In the genomic region with DNA sequence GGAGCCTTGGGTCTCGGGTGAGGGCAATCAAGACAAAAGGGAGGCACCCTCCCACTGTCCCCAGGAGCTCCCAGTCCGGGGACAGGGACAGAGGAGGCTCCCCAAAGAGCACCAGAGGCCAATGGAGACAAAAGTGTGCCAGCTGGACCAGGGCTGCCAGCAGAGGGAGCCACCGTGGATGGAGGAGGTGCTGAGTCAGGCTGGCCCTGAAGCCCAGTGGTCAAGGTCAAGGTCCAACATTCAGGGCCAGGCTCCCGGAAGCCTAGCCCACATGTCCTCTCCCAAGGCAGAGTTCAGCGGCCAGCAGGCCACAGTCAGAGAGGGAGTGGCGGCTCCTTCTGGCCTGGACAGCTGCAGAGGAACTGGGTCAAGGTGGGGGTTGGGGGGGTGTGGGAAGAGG, we compare ENCODE assay signal across 12 cellular contexts. TPM values are rescaled to one million over a fixed set of nuclear protein-coding genes. Genes with fewer than 3 reads are reported as not detected.
A peak's percentile ranks its signal among the peaks of the same experiment; 100 is the strongest.
DNase-seq lines count a peak whose midpoint lies in the region; ATAC-seq and TF ChIP-seq lines count a peak whose summit lies in the region.
"Had no signal": no experiment of that assay in that cellular context is flagged by ENCODE, and none has a peak within 500 bp of the region (broad histone marks: within the 10 kb centered on the region; RNA-seq: fewer than 3 reads in every experiment).

No MANE protein-coding gene starts in this region.

- no peaks in the 10 kb centered on the region for H3K27me3 ChIP-seq in IMR-90 (ENCODE audit: control insufficient read depth, insufficient read depth, low read length)

- H3K18ac ChIP-seq in IMR-90 (ENCODE audit: low read depth, low read length), result no peak overlapping the region

- BruUV-seq in IMR-90 (replicated peaks; lab: Mats Ljungman, UMichigan), result no TSS peak

- TF ChIP-seq POLR2A in IMR-90 (IDR thresholded peaks at IDR 0.05; ENCODE audit: low read depth, low read length), result no peak

- H3K23ac ChIP-seq in IMR-90 (ENCODE audit: low read depth, low read length), result no peak overlapping the region

- in situ Hi-C loops in IMR-90 (cut with MboI; ENCODE audit: low sequenced_read_pairs), result loop anchor here (5.0 kb wide), 1 partner anchor 65 kb away; a partner anchor contains a TSS

- H3K9ac ChIP-seq in IMR-90 (ENCODE audit: low read depth, low read length), result no peak overlapping the region

- H3K27me3 Mint-ChIP-seq in neural crest cell (ENCODE audit: low read depth), result peaks cover 48% of the 10 kb centered on the region

- H3K9me3 ChIP-seq in IMR-90 (ENCODE audit: control insufficient read depth, insufficient read depth, low read length), result no peaks in the 10 kb centered on the region

- TF ChIP-seq CTCF in IMR-90 (conservative IDR thresholded peaks at IDR 0.05; ENCODE audit: low read depth, low read length) (peak; percentile 41), neural crest cell (conservative IDR thresholded peaks at IDR 0.05) (peak; percentile 39)

- H3K4me3 ChIP-seq in IMR-90 (ENCODE audit: insufficient read depth, low read depth, low read length), result no peak overlapping the region

- POLR2A ChIA-PET in IMR-90 (lab: Charles Lee; ENCODE audit: unreplicated experiment), result no interaction called here

- no peak overlapping the region for H3K4me2 ChIP-seq in IMR-90 (ENCODE audit: low read depth, low read length)

- H3K56ac ChIP-seq in IMR-90 (ENCODE audit: extremely low read depth, insufficient read depth, low read length), result no peak overlapping the region

- CTCF ChIA-PET in IMR-90 (lab: Yijun Ruan, JAX), result interaction anchor here (1.7 to 3.9 kb wide), 4 partner anchors 14 to 56 kb away, joined by 6 to 16 read pairs (median 10); no protein-coding TSS in a partner anchor

- H2AK5ac ChIP-seq in IMR-90 (ENCODE audit: low read depth, low read length), result no peak overlapping the region; the same call in 1 of the 2 replicates

- intact Hi-C loops in IMR-90 (cut with micrococcal nuclease), result loop anchor here (2.0 kb wide), 1 partner anchor 25 kb away; no protein-coding TSS in a partner anchor

- peaks cover 2% of the 10 kb centered on the region; the same call in 1 of the 2 replicates for H3K4me1 ChIP-seq in IMR-90 (ENCODE audit: control insufficient read depth, insufficient read depth, low read length)

- H2AFZ ChIP-seq in IMR-90 (replicated peaks; ENCODE audit: low read length, poor library complexity), result peak overlapping the region; percentile 58

- no peaks in the 10 kb centered on the region; a peak in 1 of 4 replicates for H3K79me1 ChIP-seq in IMR-90 (ENCODE audit: low read depth in 1 of 2, low read length in 2 of 2)

- peak overlapping the region; percentile 24 for H2AK9ac ChIP-seq in IMR-90 (replicated peaks; ENCODE audit: low read depth, low read length, poor library complexity)

- H3K4me1 Mint-ChIP-seq in neural crest cell, result no peaks in the 10 kb centered on the region

- H3K9me1 ChIP-seq in IMR-90 (ENCODE audit: insufficient read depth, low read length), result peaks cover 10% of the 10 kb centered on the region; the same call in 1 of the 2 replicates

- H3K4ac ChIP-seq in IMR-90 (ENCODE audit: low read depth, low read length), result no peak overlapping the region; the same call in 1 of the 2 replicates

- H2BK5ac ChIP-seq in IMR-90 (ENCODE audit: low read depth, low read length, poor library complexity, severe bottlenecking), result no peak overlapping the region

- WGBS in IMR-90 (ENCODE audit: extremely low coverage in 2 of 2, insufficient read length in 1 of 2), 2 experiments, result no CpG with 5 or more reads among the region's 6 CpGs

- peak; percentile 28; the same call in 1 of the 2 replicates for TF ChIP-seq RAD21 in IMR-90 (IDR thresholded peaks at IDR 0.05; ENCODE audit: low read length)

- H3K27ac Mint-ChIP-seq in neural crest cell (ENCODE audit: unreplicated experiment), result no peak overlapping the region
- H3K27ac Mint-ChIP-seq: stimulated activated memory B cell treated with anti-CD40 and anti-IgM and Interleukin-4, amounts not matched to agents 10 μg/mL and 1 μg/mL and 100 μg/mL, for 72 hours had no signal

- H2BK15ac ChIP-seq in IMR-90 (ENCODE audit: low read depth, low read length), result no peak overlapping the region

- no peak overlapping the region for H3K14ac ChIP-seq in IMR-90 (replicated peaks; ENCODE audit: low read depth, low read length)

- no peaks in the 10 kb centered on the region for H3K36me3 Mint-ChIP-seq in neural crest cell (ENCODE audit: low read depth)

- no peak overlapping the region for H3K4me3 Mint-ChIP-seq in neural crest cell
- H3K4me3 Mint-ChIP-seq: stimulated activated memory B cell treated with anti-CD40 and anti-IgM and Interleukin-4, amounts not matched to agents 10 μg/mL and 1 μg/mL and 100 μg/mL, for 72 hours had no signal

- no peak overlapping the region for H2BK20ac ChIP-seq in IMR-90 (ENCODE audit: low read depth, low read length)

- no peak overlapping the region for H3K27ac ChIP-seq in IMR-90 (ENCODE audit: insufficient read depth, low read length)

- dilution Hi-C loops in IMR-90 (cut with HindIII; ENCODE audit: low sequenced_read_pairs, unreplicated experiment), result no loop called here

- no peaks in the 10 kb centered on the region for H4K20me1 ChIP-seq in IMR-90 (ENCODE audit: insufficient read depth, low read length)

- no peak for ATAC-seq in IMR-90 (ENCODE audit: low read depth)
- ATAC-seq: stimulated activated memory B cell treated with anti-CD40 and anti-IgM and Interleukin-4, amounts not matched to agents 10 μg/mL and 1 μg/mL and 100 μg/mL, for 72 hours had no signal

- no peak overlapping the region for H4K5ac ChIP-seq in IMR-90 (ENCODE audit: low read depth, low read length)

- H4K8ac ChIP-seq in IMR-90 (ENCODE audit: low read depth in 2 of 2, low read length in 2 of 2), result no peak overlapping the region

- no peak overlapping the region for H4K91ac ChIP-seq in IMR-90 (ENCODE audit: insufficient read depth, low read depth, low read length)

- H2BK120ac ChIP-seq in IMR-90 (ENCODE audit: low read depth, low read length), result no peak overlapping the region

- peaks cover 4% of the 10 kb centered on the region for H3K36me3 ChIP-seq in IMR-90 (ENCODE audit: control insufficient read depth, insufficient read depth, low read length)

- H3K9me3 Mint-ChIP-seq in neural crest cell, result no peaks in the 10 kb centered on the region

- DNase-seq in EH (ENCODE audit: low read depth) (peak; percentile 45), IMR-90 (no peak), dermis blood vessel endothelial cell (peak; percentile 11), neural crest cell (ENCODE audit: low read depth, low spot score) (peak; percentile 20), H4 (ENCODE audit: low spot score) (no peak), NCI-H1694 (lab: John Stamatoyannopoulos, UW) (no peak), NCI-H2227 treated with DMSO at 0.1 percent for 48 hours (lab: John Stamatoyannopoulos, UW) (no peak), hippocampal formation (lab: John Stamatoyannopoulos, UW) (no peak)
- DNase-seq: activated CD4-positive, alpha-beta T cell treated with anti-CD3 and anti-CD28 coated beads for 1 hour; effector memory CD4-positive, alpha-beta T cell had no signal

TF ChIP-seq in IMR-90, 13 proteins besides CTCF, POLR2A, EP300 and RAD21:
- TF ChIP-seq MAZ (IDR thresholded peaks at IDR 0.05; ENCODE audit: borderline replicate concordance, low read depth, low read length) (peak; percentile 22; the same call in 1 of the 2 replicates), RCOR1 (IDR thresholded peaks at IDR 0.05; ENCODE audit: insufficient replicate concordance, low read length) (no peak), MAFK (IDR thresholded peaks at IDR 0.05; ENCODE audit: low read depth, low read length) (peak; percentile 44; the same call in 1 of the 2 replicates), NFE2L2 (IDR thresholded peaks at IDR 0.05; ENCODE audit: low read depth, low read length) (peak; percentile 28; the same call in 1 of the 2 replicates), SMC3 (IDR thresholded peaks at IDR 0.05; ENCODE audit: low read depth, low read length) (peak; percentile 47; the same call in 1 of the 2 replicates)
- TF ChIP-seq, protein P1, sequence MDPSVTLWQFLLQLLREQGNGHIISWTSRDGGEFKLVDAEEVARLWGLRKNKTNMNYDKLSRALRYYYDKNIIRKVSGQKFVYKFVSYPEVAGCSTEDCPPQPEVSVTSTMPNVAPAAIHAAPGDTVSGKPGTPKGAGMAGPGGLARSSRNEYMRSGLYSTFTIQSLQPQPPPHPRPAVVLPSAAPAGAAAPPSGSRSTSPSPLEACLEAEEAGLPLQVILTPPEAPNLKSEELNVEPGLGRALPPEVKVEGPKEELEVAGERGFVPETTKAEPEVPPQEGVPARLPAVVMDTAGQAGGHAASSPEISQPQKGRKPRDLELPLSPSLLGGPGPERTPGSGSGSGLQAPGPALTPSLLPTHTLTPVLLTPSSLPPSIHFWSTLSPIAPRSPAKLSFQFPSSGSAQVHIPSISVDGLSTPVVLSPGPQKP (IDR thresholded peaks at IDR 0.05; ENCODE audit: borderline replicate concordance, low read depth, low read length), result no peak

RNA-seq across cellular contexts. Expression of a gene that starts 8.4 kb away (rescaled TPM):
- total RNA-seq in IMR-90 (2012; rRNA removed) (0.54 and 0.56 TPM in 2 replicates), dermis blood vessel endothelial cell (0.23 and 0.68 TPM in 2 replicates), neural crest cell (0.61 and 0.86 TPM in 2 replicates)
- 1.5 TPM in 2 replicates for polyA plus RNA-seq in IMR-90 (2012; rRNA removed)
- polyA plus RNA-seq in IMR-90 (2012; cell fraction: cytosol; rRNA removed), result 1.1 and 1.5 TPM in 2 replicates
- polyA plus RNA-seq in IMR-90 (2012; cell fraction: nucleus; rRNA removed; ENCODE audit: low replicate concordance), result 5.1 TPM in 2 replicates
- total RNA-seq in H4 (2014; rRNA removed; shearing (Covaris generic)), result 0.14 TPM in 1 of 2 replicates, not detected in the other

RNA-seq across cellular contexts. Expression of a gene that starts 11.4 kb away (rescaled TPM):
- total RNA-seq in IMR-90 (2012; rRNA removed) (0.18 TPM in 1 of 2 replicates, not detected in the other), dermis blood vessel endothelial cell (not detected in 2 replicates), neural crest cell (not detected in 2 replicates)
- polyA plus RNA-seq in IMR-90 (2012; rRNA removed), result not detected in 2 replicates
- not detected in 2 replicates for polyA plus RNA-seq in IMR-90 (2012; cell fraction: cytosol; rRNA removed)
- 0.29 and 0.38 TPM in 2 replicates for polyA plus RNA-seq in IMR-90 (2012; cell fraction: nucleus; rRNA removed; ENCODE audit: low replicate concordance)
- total RNA-seq in H4 (2014; rRNA removed; shearing (Covaris generic)), result not detected in 2 replicates
- polyA plus RNA-seq: neural cell had no signal

Comparison
In these comparisons a context has a peak if more than half of its experiments do, and no peak if none do; other contexts are left out.
1. DNase-seq: peak in EH (single experiment), dermis blood vessel endothelial cell (single experiment) and neural crest cell (single experiment); none in IMR-90 (single experiment), H4 (single experiment), NCI-H1694 (single experiment), NCI-H2227 treated with DMSO at 0.1 percent for 48 hours (single experiment) and hippocampal formation (0 of 2).